ENCODE assay signal across 8 cellular contexts in the genomic region with DNA sequence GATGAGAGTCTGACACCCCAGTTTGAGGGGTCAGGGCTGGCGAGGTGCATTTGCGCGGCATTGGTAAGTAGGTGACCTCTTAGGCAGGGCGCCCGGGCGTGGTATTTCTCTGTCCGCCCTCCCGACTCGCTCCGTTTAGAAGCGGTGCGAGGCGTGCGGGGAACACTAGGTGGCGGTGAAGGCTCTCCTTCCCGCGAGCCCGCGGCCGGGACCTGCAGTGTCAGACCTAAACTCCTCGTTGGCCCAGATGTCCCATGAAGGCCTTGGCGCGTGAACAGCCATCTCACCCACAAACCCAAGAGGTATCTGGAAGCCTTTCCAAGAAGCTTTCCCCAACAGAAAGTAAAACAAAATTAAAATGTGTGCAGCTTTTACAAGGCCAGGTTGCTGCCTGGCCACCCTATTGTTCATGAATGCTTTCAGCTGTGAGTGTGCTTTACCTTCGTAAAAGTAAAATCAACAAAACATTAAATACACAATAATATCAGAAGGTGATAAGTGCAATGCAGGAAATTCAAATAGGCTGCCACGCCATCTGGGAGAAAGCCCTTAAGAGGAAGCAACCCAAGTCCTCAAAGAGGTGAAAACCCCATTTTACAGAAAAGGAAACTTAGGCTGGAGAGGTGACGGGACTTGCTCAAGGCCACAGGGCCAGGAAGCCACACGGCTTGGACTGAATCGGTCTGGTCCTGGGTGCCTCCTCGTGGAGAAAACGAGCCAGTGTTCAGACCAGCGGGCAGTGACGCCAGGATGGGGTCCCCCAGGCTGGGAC.
DNase-seq lines count a peak whose midpoint lies in the region; ATAC-seq and TF ChIP-seq lines count a peak whose summit lies in the region.

No MANE protein-coding gene starts in this region.

- POLR2A ChIA-PET in Panc1 (lab: Charles Lee): no interaction called here

- ATAC-seq in GM21390 (IDR thresholded peaks at IDR 0.05; ENCODE audit: unreplicated experiment) (peak; percentile 82), Panc1 (peak; percentile 94)

- H3K4me3 Mint-ChIP-seq in neural crest cell: no peak overlapping the region

- H3K9me3 ChIP-seq in Panc1 (ENCODE audit: control insufficient read depth, insufficient read depth, low read depth, low read length): no peaks in the 10 kb centered on the region

- peak; percentile 96 for TF ChIP-seq CTCF in Panc1 (IDR thresholded peaks at IDR 0.05)
- TF ChIP-seq CTCF in neural crest cell (conservative IDR thresholded peaks at IDR 0.05): peak; percentile 93

- H3K27ac Mint-ChIP-seq in neural crest cell (ENCODE audit: unreplicated experiment): peak overlapping the region; percentile 72

- H3K9me3 Mint-ChIP-seq in neural crest cell: no peaks in the 10 kb centered on the region

- H3K27ac ChIP-seq in Panc1 (ENCODE audit: low read length): no peak overlapping the region

- CTCF ChIA-PET in Panc1 (lab: Charles Lee): no interaction called here

- H3K27me3 ChIP-seq in Panc1 (ENCODE audit: control insufficient read depth, insufficient read depth, low read length): no peaks in the 10 kb centered on the region

- BruUV-seq in Panc1 (replicated peaks; lab: Mats Ljungman, UMichigan): no TSS peak

- DNase-seq in Caki2 (ENCODE audit: low read depth) (peak; percentile 68), HuH-7.5 (ENCODE audit: low spot score) (peak; percentile 99), Panc1 (ENCODE audit: low read depth, low spot score) (no peak), fibroblast of gingiva (ENCODE audit: low read depth) (peak; percentile 64), neural crest cell (ENCODE audit: low read depth, low spot score) (peak; percentile 83)
- DNase-seq in activated T-cell treated with anti-CD3 and anti-CD28 coated beads, Interleukin-2, amount 50 U/mL, for 48 hours: peak; percentile 88 to 89
- DNase-seq in stimulated activated naive CD4-positive, alpha-beta T cell treated with Interleukin-2 at 50 U/mL for 16 hours (lab: John Stamatoyannopoulos, UW): peak; percentile 38

- peaks cover 12% of the 10 kb centered on the region for H3K4me1 Mint-ChIP-seq in neural crest cell

- intact Hi-C loops in Panc1 (cut with micrococcal nuclease; ENCODE audit: unreplicated experiment): loop anchor here (2.0 kb wide), 1 partner anchor 140 kb away; no protein-coding TSS in a partner anchor

- H3K4me3 ChIP-seq in Panc1 (ENCODE audit: low read depth in 2 of 2, low read length in 2 of 2): peak overlapping the region in 1 of 2 experiments; percentile 24; a peak in 2 of 4 replicates

- peaks cover 15% of the 10 kb centered on the region for H3K4me1 ChIP-seq in Panc1 (ENCODE audit: control insufficient read depth, insufficient read depth, low read length)

- peaks cover 24% of the 10 kb centered on the region for H3K27me3 Mint-ChIP-seq in neural crest cell (ENCODE audit: low read depth)

- no peaks in the 10 kb centered on the region for H3K36me3 Mint-ChIP-seq in neural crest cell (ENCODE audit: low read depth)

- in situ Hi-C loops in Caki2 (cut with HindIII; ENCODE audit: low pct_unique_long_range_greater_than_20kb, low sequenced_read_pairs): no loop called here
- in situ Hi-C loops in Panc1 (cut with HindIII; ENCODE audit: low pct_unique_long_range_greater_than_20kb, low sequenced_read_pairs): no loop called here

- no peaks in the 10 kb centered on the region for H3K36me3 ChIP-seq in Panc1 (ENCODE audit: control insufficient read depth, insufficient read depth, low read length)
